ENCODE assay signal across 7 cellular contexts in genomic region chr16:25587783-25588182, GRCh38.
"Had no signal": no experiment of that assay in that cellular context is flagged by ENCODE, and none has a peak within 500 bp of the region (broad histone marks: within the 10 kb centered on the region; RNA-seq: fewer than 3 reads in every experiment).

No MANE protein-coding gene starts in this region.

- H3K4me3 Mint-ChIP-seq: IgD-negative memory B cell had no signal

- DNase-seq: IMR-90, KBM-7, KG1 had no signal

- H3K27ac Mint-ChIP-seq: IgD-negative memory B cell had no signal

- H3K4me1 Mint-ChIP-seq: IgD-negative memory B cell had no signal

- H3K27ac ChIP-seq: HL-60 had no signal

- H3K4me3 ChIP-seq: K562 had no signal

- H3K36me3 Mint-ChIP-seq: IgD-negative memory B cell had no signal

- ATAC-seq: K562 had no signal

- FAIRE-seq: HTR-8/SVneo, K562 had no signal
